ENCODE assay signal across 2 cellular contexts in the genomic region with DNA sequence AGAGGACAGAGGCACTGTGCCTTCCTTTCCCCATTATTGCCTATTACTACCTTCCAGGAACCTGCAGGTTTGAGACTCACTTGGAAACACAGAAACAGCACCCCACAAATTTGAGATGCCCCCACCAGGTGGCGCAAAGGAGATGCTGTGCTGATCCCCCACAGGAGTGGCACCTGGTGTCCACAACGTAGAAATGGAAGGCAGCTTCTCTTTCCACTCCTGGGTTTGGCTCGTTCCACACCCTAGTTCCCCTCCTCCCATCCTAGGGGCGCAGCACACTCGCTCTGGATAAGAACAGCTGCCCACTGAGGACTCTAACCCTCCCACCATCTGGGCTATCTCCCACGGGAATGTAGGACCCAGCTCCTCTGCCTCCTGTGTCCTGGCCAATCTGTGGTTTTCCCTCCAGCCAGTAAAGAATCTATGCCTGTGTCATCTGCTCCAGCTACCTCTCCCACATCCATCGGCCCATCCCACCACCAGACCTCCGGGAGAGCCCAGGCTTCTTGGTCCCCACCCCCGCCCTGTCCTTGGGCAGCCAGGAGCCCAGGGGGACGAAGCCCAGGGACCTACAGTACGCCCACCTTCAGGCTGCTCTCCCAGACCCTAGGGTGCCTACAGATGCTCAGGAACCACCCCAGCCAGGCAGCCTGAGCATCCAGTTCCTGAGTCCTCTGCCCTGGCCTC.
A peak's percentile ranks its signal among the peaks of the same experiment; 100 is the strongest.
TF ChIP-seq lines count a peak whose summit lies in the region.

No MANE protein-coding gene starts in this region.

TF ChIP-seq in IMR-90, 13 proteins besides CTCF, POLR2A, EP300 and RAD21:
- TF ChIP-seq MAZ (IDR thresholded peaks at IDR 0.05; ENCODE audit: borderline replicate concordance, low read depth, low read length) (peak; percentile 55; the same call in 1 of the 2 replicates), SMC3 (IDR thresholded peaks at IDR 0.05; ENCODE audit: low read depth, low read length) (peak; percentile 96), MXI1 (IDR thresholded peaks at IDR 0.05; ENCODE audit: borderline replicate concordance, low read depth, low read length) (no peak)
TF ChIP-seq in IMR-90: peak in this region for 2.

TF ChIP-seq in endothelial cell of umbilical vein, 7 proteins besides CTCF, POLR2A, EP300 and RAD21:
- TF ChIP-seq GATA2 (IDR thresholded peaks at IDR 0.05; ENCODE audit: insufficient read depth, insufficient read length, low read depth, low read length): no peak
- no peak for TF ChIP-seq JUN (IDR thresholded peaks at IDR 0.05; ENCODE audit: borderline replicate concordance, insufficient read depth, insufficient read length, low read depth)
- no peak for TF ChIP-seq POLR2AphosphoS5 (IDR thresholded peaks at IDR 0.05; ENCODE audit: insufficient read depth, low read depth, low read length)
- TF ChIP-seq, protein P1, sequence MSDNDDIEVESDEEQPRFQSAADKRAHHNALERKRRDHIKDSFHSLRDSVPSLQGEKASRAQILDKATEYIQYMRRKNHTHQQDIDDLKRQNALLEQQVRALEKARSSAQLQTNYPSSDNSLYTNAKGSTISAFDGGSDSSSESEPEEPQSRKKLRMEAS (IDR thresholded peaks at IDR 0.05; ENCODE audit: insufficient read depth, insufficient read length): no peak
- no peak for TF ChIP-seq MYC (IDR thresholded peaks at IDR 0.05; ENCODE audit: low read depth, low read length)
- TF ChIP-seq FOS (IDR thresholded peaks at IDR 0.05; ENCODE audit: borderline replicate concordance, insufficient read depth, low read length): no peak
- no peak for TF ChIP-seq EZH2 (IDR thresholded peaks at IDR 0.05; ENCODE audit: borderline replicate concordance, low read depth, low read length, severe bottlenecking)
